ENCODE assay signal across 8 cellular contexts in the genomic region with DNA sequence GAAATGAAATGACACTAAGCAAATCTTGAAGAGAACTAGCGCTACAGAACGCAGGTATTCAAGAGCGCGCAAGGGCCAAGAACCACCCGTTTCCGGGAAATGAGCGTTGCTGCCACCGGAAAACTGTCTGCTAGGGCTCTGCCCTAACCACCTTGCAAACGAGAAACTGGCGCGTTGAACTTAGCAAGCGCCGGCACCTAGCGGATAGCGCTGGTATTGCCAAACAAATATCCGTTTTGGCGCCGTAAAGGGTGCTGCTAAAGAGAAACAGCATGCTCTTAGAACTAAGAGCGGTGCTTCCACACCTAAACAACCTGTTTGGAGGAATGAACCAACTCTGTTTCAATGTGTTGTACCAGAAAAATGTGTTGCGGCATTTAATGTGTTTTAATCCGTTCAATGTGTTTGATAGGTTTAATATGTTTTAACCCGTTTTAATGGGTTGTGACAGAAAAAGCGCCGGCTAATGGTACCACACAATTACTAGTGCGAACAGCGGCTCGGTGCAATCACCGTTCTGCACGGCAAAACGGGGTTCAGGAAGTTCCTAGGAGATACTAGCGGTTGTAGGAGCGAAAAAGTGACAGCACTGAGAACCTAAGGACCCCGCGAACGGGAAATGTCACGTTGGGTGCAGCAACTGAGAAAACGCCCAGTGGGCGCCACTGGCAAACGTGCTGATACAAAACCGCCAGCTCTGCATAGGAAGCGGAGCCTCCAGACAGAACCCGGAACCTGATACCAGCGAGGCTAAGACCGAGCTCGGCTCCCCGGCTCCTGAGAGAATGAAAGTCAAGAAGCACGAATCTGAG. TPM values are rescaled to one million over a fixed set of nuclear protein-coding genes. Genes with fewer than 3 reads are reported as not detected.
DNase-seq lines count a peak whose midpoint lies in the region; ATAC-seq and TF ChIP-seq lines count a peak whose summit lies in the region.

A gene with protein sequence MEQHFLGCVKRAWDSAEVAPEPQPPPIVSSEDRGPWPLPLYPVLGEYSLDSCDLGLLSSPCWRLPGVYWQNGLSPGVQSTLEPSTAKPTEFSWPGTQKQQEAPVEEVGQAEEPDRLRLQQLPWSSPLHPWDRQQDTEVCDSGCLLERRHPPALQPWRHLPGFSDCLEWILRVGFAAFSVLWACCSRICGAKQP (minus strand): TSS at position 33 of the 812 bp plus-strand sequence. CDS start 273 bp downstream, outside the sequence.

- peaks cover 18% of the 10 kb centered on the region for H3K36me3 Mint-ChIP-seq in activated CD8-positive, alpha-beta memory T cell treated with anti-CD3 and anti-CD28 coated beads, Interleukin-2, amount 10 ng/mL, durations not matched to agents 7 days and 5 days

- peak within 1 kb of the TSS; percentile 100 for H3K27ac Mint-ChIP-seq in activated CD8-positive, alpha-beta memory T cell treated with anti-CD3 and anti-CD28 coated beads, Interleukin-2, amount 10 ng/mL, durations not matched to agents 7 days and 5 days

- peaks cover 32% of the 10 kb centered on the region for H3K4me1 ChIP-seq in mucosa of descending colon (ENCODE audit: low read depth)

- ATAC-seq in GM21381 (IDR thresholded peaks at IDR 0.05; ENCODE audit: unreplicated experiment) (peak; percentile 47), mucosa of descending colon (peak; percentile 79)
- peak; percentile 55 for ATAC-seq in activated CD8-positive, alpha-beta memory T cell treated with anti-CD3 and anti-CD28 coated beads, Interleukin-2, amount 10 ng/mL, durations not matched to agents 7 days and 5 days

- peak within 1 kb of the TSS; percentile 94 for H3K4me3 Mint-ChIP-seq in activated CD8-positive, alpha-beta memory T cell treated with anti-CD3 and anti-CD28 coated beads, Interleukin-2, amount 10 ng/mL, durations not matched to agents 7 days and 5 days

- CTCF ChIA-PET in activated CD8-positive, alpha-beta memory T cell treated with anti-CD3 and anti-CD28 coated beads, Interleukin-2, amount 10 ng/mL, durations not matched to agents 7 days and 5 days (lab: Charles Lee) = interaction anchor here (0.9 to 9.7 kb wide), 19 partner anchors 10 to 444 kb away, joined by 3 to 165 read pairs (median 5); partner anchors contain the start of genes HMGCS1, TMEM267 and ZNF131

- peak; percentile 69 for DNase-seq in D341Med (ENCODE audit: low spot score)
- peak in 75 of 76 experiments; percentile 21 to 96 (median 87) for DNase-seq in HUDEP-2 (lab: John Stamatoyannopoulos, UW; ENCODE audit: unreplicated experiment in 76 of 76)
- peak; percentile 100 for DNase-seq in NOMO-1 treated with dmso at 0.1 percent for 144 hours (lab: John Stamatoyannopoulos, UW; ENCODE audit: unreplicated experiment)
- DNase-seq in activated CD8-positive, alpha-beta memory T cell treated with anti-CD3 and anti-CD28 coated beads, Interleukin-2, amount 10 ng/mL, durations not matched to agents 7 days and 5 days = peak; percentile 98
- DNase-seq in mucosa of descending colon = peak; percentile 92 to 95 (median 93)
- peak; percentile 81 to 88 for DNase-seq in stimulated activated CD8-positive, alpha-beta memory T cell treated with anti-CD3 and anti-CD28 coated beads, Interleukin-4, amount 100 ng/mL, for 4 hours (ENCODE audit: low read depth in 2 of 2, low spot score in 1 of 2)

- no peaks in the 10 kb centered on the region for H3K9me3 ChIP-seq in mucosa of descending colon

- intact Hi-C loops in mucosa of descending colon (cut with DNase I, micrococcal nuclease) = loop anchor here in 1 of 2 donors (5.0 kb wide), 1 partner anchor 43 kb away; no protein-coding TSS in a partner anchor

- no peaks in the 10 kb centered on the region for H3K27me3 Mint-ChIP-seq in activated CD8-positive, alpha-beta memory T cell treated with anti-CD3 and anti-CD28 coated beads, Interleukin-2, amount 10 ng/mL, durations not matched to agents 7 days and 5 days

- in situ Hi-C loops in endometrial microvascular endothelial cells (cut with HindIII; ENCODE audit: inconsistent ontology term, low pct_unique_long_range_greater_than_20kb, low sequenced_read_pairs) = no loop called here

- TF ChIP-seq CTCF in mucosa of descending colon (IDR thresholded peaks at IDR 0.05) = peak; percentile 82

- no peaks in the 10 kb centered on the region for H3K9me3 Mint-ChIP-seq in activated CD8-positive, alpha-beta memory T cell treated with anti-CD3 and anti-CD28 coated beads, Interleukin-2, amount 10 ng/mL, durations not matched to agents 7 days and 5 days (ENCODE audit: low read depth)

- H3K4me1 Mint-ChIP-seq in activated CD8-positive, alpha-beta memory T cell treated with anti-CD3 and anti-CD28 coated beads, Interleukin-2, amount 10 ng/mL, durations not matched to agents 7 days and 5 days = peaks cover 43% of the 10 kb centered on the region

- H3K36me3 ChIP-seq in mucosa of descending colon (ENCODE audit: low read depth) = no peaks in the 10 kb centered on the region

- no peak within 1 kb of the TSS for H3K4me3 ChIP-seq in mucosa of descending colon

RNA-seq across cellular contexts. Expression of the gene that starts here (rescaled TPM):
- total RNA-seq in activated CD8-positive, alpha-beta memory T cell treated with anti-CD3 and anti-CD28 coated beads, Interleukin-2, amount 10 ng/mL, durations not matched to agents 7 days and 5 days = 10 to 100 TPM; 14.5 to 32.0 TPM
- 11.1 TPM for total RNA-seq in endometrial microvascular endothelial cells (ENCODE audit: inconsistent ontology term)
- total RNA-seq in mucosa of descending colon = 1 to 10 TPM; 1.3 to 2.3 (median 1.8) TPM
